ENCODE assay signal across 24 cellular contexts in genomic region chr21:38242036-38242435, GRCh38. TPM values are rescaled to one million over a fixed set of nuclear protein-coding genes. Genes with fewer than 3 reads are reported as not detected.
DNase-seq lines count a peak whose midpoint lies in the region; ATAC-seq and TF ChIP-seq lines count a peak whose summit lies in the region.
"Had no signal": no experiment of that assay in that cellular context is flagged by ENCODE, and none has a peak within 500 bp of the region (broad histone marks: within the 10 kb centered on the region; RNA-seq: fewer than 3 reads in every experiment).

No MANE protein-coding gene starts in this region.

- intact Hi-C loops in MCF 10A (cut with micrococcal nuclease) (loop anchor here (5.0 kb wide), 1 partner anchor 35 kb away; no protein-coding TSS in a partner anchor), mammary epithelial cell (cut with micrococcal nuclease) (no loop called here), lower lobe of right lung (cut with DNase I) (no loop called here)

- no peaks in the 10 kb centered on the region for H4K20me1 ChIP-seq in mammary epithelial cell (ENCODE audit: insufficient read depth, low read length)

- CTCF ChIA-PET in MCF 10A (lab: Yijun Ruan, JAX) = interaction anchor here (0.7 to 2.3 kb wide), 5 partner anchors 24 to 542 kb away, joined by 3 to 7 read pairs (median 3); no protein-coding TSS in a partner anchor
- CTCF ChIA-PET in mammary epithelial cell (lab: Charles Lee; ENCODE audit: low non-redundant PET) = no interaction called here

- DNase-seq in MCF 10A (ENCODE audit: unreplicated experiment) (no peak), mammary epithelial cell (no peak), lower lobe of right lung (no peak), thoracic aorta (ENCODE audit: low spot score) (no peak), glutamatergic neuron (no peak)
- DNase-seq: 8988T; activated gamma-delta T cell; BE2C; Caco-2; caudate nucleus; HCEC 1CT; left cardiac atrium; midbrain; NCI-H1436; NCI-H2171 treated with DMSO at 0.1 percent for 48 hours; NCI-H748 treated with DMSO at 0.1 percent for 48 hours; SHP77 treated with DMSO at 0.1 percent for 48 hours; stimulated activated CD4-positive, alpha-beta T cell treated with anti-CD3 and anti-CD28 coated beads, Interleukin-12 subunit alpha, Interleukin-12 subunit beta, amount 100 ng/mL, for 4 hours; stomach; T-helper 1 cell had no signal

- BruUV-seq in MCF 10A (replicated peaks; lab: Mats Ljungman, UMichigan) (no TSS peak), mammary epithelial cell (replicated peaks; lab: Mats Ljungman, UMichigan) (no TSS peak)

- H3K9me3 Mint-ChIP-seq in MCF 10A (ENCODE audit: unreplicated experiment) (peaks cover 14% of the 10 kb centered on the region), glutamatergic neuron (ENCODE audit: unreplicated experiment) (peaks cover 2% of the 10 kb centered on the region)

- H3K36me3 Mint-ChIP-seq in MCF 10A (ENCODE audit: insufficient read depth, unreplicated experiment) (peaks cover 8% of the 10 kb centered on the region), glutamatergic neuron (ENCODE audit: unreplicated experiment) (no peaks in the 10 kb centered on the region)

- no peak overlapping the region for H2AFZ ChIP-seq in mammary epithelial cell (ENCODE audit: low read depth, low read length)

- H3K4me1 ChIP-seq in mammary epithelial cell (ENCODE audit: insufficient read depth, low read length) = peaks cover 29% of the 10 kb centered on the region
- H3K4me1 ChIP-seq in lower lobe of right lung = peaks cover 15% of the 10 kb centered on the region
- peaks cover 20 to 67% of the 10 kb centered on the region in 2 donors for H3K4me1 ChIP-seq in thoracic aorta (ENCODE audit: control insufficient read depth in 1 of 2, low read depth in 2 of 2)
- H3K4me1 ChIP-seq: BE2C, Caco-2 had no signal

- dilution Hi-C loops in mammary epithelial cell (cut with HindIII; ENCODE audit: low sequenced_read_pairs) = no loop called here

- POLR2A ChIA-PET in MCF 10A (lab: Yijun Ruan, JAX) = interaction anchor here (1.2 to 1.5 kb wide), 3 partner anchors 9 to 35 kb away, joined by 3 to 5 read pairs (median 3); no protein-coding TSS in a partner anchor

- H3K4me3 ChIP-seq in mammary epithelial cell (replicated peaks in 1 of 3; ENCODE audit: insufficient read depth in 1 of 3, low read depth in 2 of 3, low read length in 3 of 3) (no peak overlapping the region), lower lobe of right lung (no peak overlapping the region), thoracic aorta (no peak overlapping the region)
- H3K4me3 ChIP-seq: stomach had no signal

- H3K27me3 Mint-ChIP-seq in MCF 10A (ENCODE audit: insufficient read depth, unreplicated experiment) = no peaks in the 10 kb centered on the region
- peaks cover 1% of the 10 kb centered on the region for H3K27me3 Mint-ChIP-seq in glutamatergic neuron (ENCODE audit: unreplicated experiment)

- ATAC-seq in lower lobe of right lung (peak; percentile 20 to 36), thoracic aorta (ENCODE audit: insufficient number of reproducible peaks, low FRiP score, low read depth) (no peak), HG02571 (IDR thresholded peaks at IDR 0.05; ENCODE audit: unreplicated experiment) (no peak), HG03521 (IDR thresholded peaks at IDR 0.05; ENCODE audit: unreplicated experiment) (no peak)

- H3K27ac ChIP-seq in mammary epithelial cell (ENCODE audit: insufficient read depth, low read depth, low read length) = no peak overlapping the region
- peak overlapping the region; percentile 63; the same call in 1 of the 2 replicates for H3K27ac ChIP-seq in VCaP
- no peak overlapping the region for H3K27ac ChIP-seq in lower lobe of right lung
- H3K27ac ChIP-seq in thoracic aorta = peak overlapping the region; percentile 92 to 93
- H3K27ac ChIP-seq: stomach had no signal

- H3K4me1 Mint-ChIP-seq in MCF 10A (ENCODE audit: insufficient read depth, unreplicated experiment) = peaks cover 50% of the 10 kb centered on the region
- H3K4me1 Mint-ChIP-seq in glutamatergic neuron (ENCODE audit: low read depth, unreplicated experiment) = no peaks in the 10 kb centered on the region

- H3K9ac ChIP-seq in mammary epithelial cell (ENCODE audit: insufficient read depth, low read length) = no peak overlapping the region

- no peaks in the 10 kb centered on the region for H3K27me3 ChIP-seq in mammary epithelial cell (ENCODE audit: insufficient read depth, low read length)
- H3K27me3 ChIP-seq in lower lobe of right lung (ENCODE audit: low read depth) = no peaks in the 10 kb centered on the region
- H3K27me3 ChIP-seq in thoracic aorta (replicated peaks; ENCODE audit: insufficient read depth) = no peaks in the 10 kb centered on the region
- H3K27me3 ChIP-seq: BE2C, stomach had no signal

- no peaks in the 10 kb centered on the region for H3K79me2 ChIP-seq in mammary epithelial cell (ENCODE audit: insufficient read depth, low read length)

- no peak overlapping the region for H3K4me2 ChIP-seq in mammary epithelial cell (ENCODE audit: insufficient read depth, low read depth, low read length)

- 90% methylated on average over 7 of the region's 7 CpGs for WGBS in mammary epithelial cell (ENCODE audit: low coverage, missing lambda C conversion rate)

- no peaks in the 10 kb centered on the region for H3K36me3 ChIP-seq in mammary epithelial cell (ENCODE audit: insufficient read depth, low read length)
- H3K36me3 ChIP-seq in lower lobe of right lung = no peaks in the 10 kb centered on the region
- no peaks in the 10 kb centered on the region for H3K36me3 ChIP-seq in thoracic aorta
- H3K36me3 ChIP-seq: BE2C, stomach had no signal

- in situ Hi-C loops in mammary epithelial cell (cut with MboI; ENCODE audit: low sequenced_read_pairs in 2 of 2) = no loop called here

- H3K27ac Mint-ChIP-seq in MCF 10A (ENCODE audit: low read depth, unreplicated experiment) (peak overlapping the region; percentile 95), glutamatergic neuron (ENCODE audit: unreplicated experiment) (no peak overlapping the region)

- no peak overlapping the region for H3K4me3 Mint-ChIP-seq in MCF 10A (ENCODE audit: unreplicated experiment)
- H3K4me3 Mint-ChIP-seq in glutamatergic neuron (ENCODE audit: unreplicated experiment) = no peak overlapping the region

- H3K9me3 ChIP-seq in mammary epithelial cell (replicated peaks; ENCODE audit: insufficient read depth, low read length) (no peaks in the 10 kb centered on the region), lower lobe of right lung (no peaks in the 10 kb centered on the region), thoracic aorta (no peaks in the 10 kb centered on the region)
- H3K9me3 ChIP-seq: BE2C, Caco-2, stomach had no signal

- TF ChIP-seq CTCF in MCF 10A (IDR thresholded peaks at IDR 0.05; ENCODE audit: unreplicated experiment) (no peak), mammary epithelial cell (conservative IDR thresholded peaks at IDR 0.05 in 1 of 2, IDR thresholded peaks at IDR 0.05 in 1 of 2; ENCODE audit: extremely low read depth in 1 of 2, insufficient read depth in 1 of 2, low read depth in 1 of 2, low read length in 2 of 2) (no peak), VCaP (conservative IDR thresholded peaks at IDR 0.05) (no peak), lower lobe of right lung (IDR thresholded peaks at IDR 0.05) (no peak), thoracic aorta (IDR thresholded peaks at IDR 0.05) (no peak), glutamatergic neuron (IDR thresholded peaks at IDR 0.05; ENCODE audit: partially characterized antibody, unreplicated experiment) (no peak)

RNA-seq across cellular contexts. Expression of gene KCNJ15, which starts 14.8 kb away (rescaled TPM):
- total RNA-seq in MCF 10A (2022) (2.2 and 2.4 TPM in 2 replicates), mammary epithelial cell (10 to 100 TPM in 1 of 2 donors, under 1 TPM in 1; 0.83 to 11.7 TPM), lower lobe of right lung (62.7 TPM), thoracic aorta (1 to 10 TPM in 1 of 2 donors, under 1 TPM in 1; 0.41 to 1.8 TPM), glutamatergic neuron (ENCODE audit: unreplicated experiment) (not detected)
- 58.5 TPM for polyA plus RNA-seq in mammary epithelial cell
- 120 TPM for polyA minus RNA-seq in mammary epithelial cell
- total RNA-seq: Caco-2, frontal cortex had no signal

Comparison
In these comparisons a context has a peak if more than half of its experiments do, and no peak if none do; other contexts are left out.
1. H3K27ac ChIP-seq: peak in VCaP (single experiment) and thoracic aorta (2 of 2); none in mammary epithelial cell (single experiment) and lower lobe of right lung (single experiment).
2. ATAC-seq: peak in lower lobe of right lung (2 of 2); none in thoracic aorta (single experiment), HG02571 (single experiment) and HG03521 (single experiment).